Comparison of ENCODE assay signal across 24 cellular contexts in the genomic region with DNA sequence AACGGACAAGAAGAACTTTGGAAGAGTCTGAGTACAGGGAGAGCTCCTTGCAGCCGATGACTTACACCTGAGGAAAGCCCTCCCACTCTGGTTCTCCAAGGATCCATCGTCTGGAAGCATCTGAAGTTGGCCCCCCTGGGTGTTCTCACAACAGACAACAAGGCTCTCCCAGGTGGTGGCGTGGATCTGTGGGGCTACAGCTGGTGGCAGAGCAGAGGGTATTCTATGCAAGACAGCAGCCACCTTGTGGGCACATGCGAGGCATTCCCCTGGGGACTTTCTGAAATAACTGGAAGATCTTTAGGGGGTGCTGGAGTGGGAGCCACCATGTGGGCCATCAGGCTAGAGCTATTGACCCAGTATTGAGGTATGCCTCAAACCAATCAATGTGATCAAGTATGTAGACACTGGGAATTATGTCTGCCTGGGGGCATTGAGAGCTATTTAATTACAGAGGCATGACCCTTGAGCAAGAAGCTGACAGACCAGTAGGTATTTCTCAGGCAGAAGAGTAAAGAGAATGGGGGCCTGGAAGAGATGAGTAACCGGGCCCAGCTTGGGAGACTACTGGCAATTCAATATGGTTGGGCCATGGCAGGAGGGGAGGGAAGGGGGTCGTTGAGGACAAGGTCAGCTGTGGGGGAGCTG. TPM values are rescaled to one million over a fixed set of nuclear protein-coding genes. Genes with fewer than 3 reads are reported as not detected.
DNase-seq lines count a peak whose midpoint lies in the region; ATAC-seq and TF ChIP-seq lines count a peak whose summit lies in the region.
"Had no signal": no experiment of that assay in that cellular context is flagged by ENCODE, and none has a peak within 500 bp of the region (broad histone marks: within the 10 kb centered on the region; RNA-seq: fewer than 3 reads in every experiment).

No MANE protein-coding gene starts in this region.

- TF ChIP-seq CTCF in Panc1 (IDR thresholded peaks at IDR 0.05) (no peak), nephron progenitor cell (IDR thresholded peaks at IDR 0.05) (no peak)

- no peaks in the 10 kb centered on the region for H3K36me3 Mint-ChIP-seq in nephron progenitor cell (ENCODE audit: low read depth)
- no peaks in the 10 kb centered on the region for H3K36me3 Mint-ChIP-seq in activated CD4-positive, alpha-beta T cell treated with anti-CD3 and anti-CD28 coated beads, Interleukin-2, amount 10 ng/mL, durations not matched to agents 24 days and 14 days (ENCODE audit: low read depth)

- H3K9me3 ChIP-seq in Panc1 (ENCODE audit: control insufficient read depth, insufficient read depth, low read depth, low read length), result no peaks in the 10 kb centered on the region
- H3K9me3 ChIP-seq: adrenal gland, mucosa of descending colon, stomach, transverse colon had no signal

- CTCF ChIA-PET in Panc1 (lab: Charles Lee), result interaction anchor here (1.1 kb wide), 1 partner anchor 8 kb away, joined by 6 read pairs; no protein-coding TSS in a partner anchor

- peaks cover 49% of the 10 kb centered on the region for H3K4me1 Mint-ChIP-seq in nephron progenitor cell
- no peaks in the 10 kb centered on the region for H3K4me1 Mint-ChIP-seq in activated CD4-positive, alpha-beta T cell treated with anti-CD3 and anti-CD28 coated beads, Interleukin-2, amount 10 ng/mL, durations not matched to agents 24 days and 14 days

- no peaks in the 10 kb centered on the region for H3K9me3 Mint-ChIP-seq in nephron progenitor cell
- no peaks in the 10 kb centered on the region for H3K9me3 Mint-ChIP-seq in activated CD4-positive, alpha-beta T cell treated with anti-CD3 and anti-CD28 coated beads, Interleukin-2, amount 10 ng/mL, durations not matched to agents 24 days and 14 days
- H3K9me3 Mint-ChIP-seq: activated CD8-positive, alpha-beta T cell treated with anti-CD3 and anti-CD28 coated beads for 36 hours; H9 had no signal

- peak overlapping the region; percentile 72 for H3K27ac Mint-ChIP-seq in nephron progenitor cell
- H3K27ac Mint-ChIP-seq in activated CD4-positive, alpha-beta T cell treated with anti-CD3 and anti-CD28 coated beads, Interleukin-2, amount 10 ng/mL, durations not matched to agents 24 days and 14 days, result no peak overlapping the region
- H3K27ac Mint-ChIP-seq: activated CD8-positive, alpha-beta T cell treated with anti-CD3 and anti-CD28 coated beads for 36 hours had no signal

- intact Hi-C loops in Panc1 (cut with micrococcal nuclease; ENCODE audit: unreplicated experiment), result no loop called here
- intact Hi-C loops in activated CD4-positive, alpha-beta T cell treated with anti-CD3 and anti-CD28 coated beads, Interleukin-2, amount 10 ng/mL, durations not matched to agents 24 days and 14 days (cut with micrococcal nuclease), result no loop called here

- no TSS peak for BruUV-seq in Panc1 (replicated peaks; lab: Mats Ljungman, UMichigan)

- in situ Hi-C loops in Panc1 (cut with HindIII; ENCODE audit: low pct_unique_long_range_greater_than_20kb, low sequenced_read_pairs), result loop anchor here (25.0 kb wide), 1 partner anchor 102 kb away; no protein-coding TSS in a partner anchor

- no peak overlapping the region for H3K4me3 Mint-ChIP-seq in nephron progenitor cell
- no peak overlapping the region for H3K4me3 Mint-ChIP-seq in activated CD4-positive, alpha-beta T cell treated with anti-CD3 and anti-CD28 coated beads, Interleukin-2, amount 10 ng/mL, durations not matched to agents 24 days and 14 days
- H3K4me3 Mint-ChIP-seq: activated CD8-positive, alpha-beta T cell treated with anti-CD3 and anti-CD28 coated beads for 36 hours; H9 had no signal

- H3K27ac ChIP-seq in Panc1 (ENCODE audit: low read length), result peak overlapping the region; percentile 70; the same call in 1 of the 2 replicates
- H3K27ac ChIP-seq: adrenal gland, stomach, transverse colon had no signal

- DNase-seq in H7 (peak; percentile 26), Panc1 (ENCODE audit: low read depth, low spot score) (no peak), nephron progenitor cell (no peak), NCI-H446 (lab: John Stamatoyannopoulos, UW) (no peak)
- no peak for DNase-seq in activated CD4-positive, alpha-beta T cell treated with anti-CD3 and anti-CD28 coated beads, Interleukin-2, amount 10 ng/mL, durations not matched to agents 24 days and 14 days
- DNase-seq: activated CD4-positive, CD25-positive, alpha-beta regulatory T cell; activated CD8-positive, alpha-beta T cell treated with anti-CD3 and anti-CD28 coated beads for 36 hours; activated T-cell treated with anti-CD3 and anti-CD28 coated beads, Interleukin-2, amount 50 U/mL, for 1 hour; adrenal gland; cortex of kidney; DND-41; glutamatergic neuron; H9; KBM-7; left ventricle myocardium superior; mucosa of descending colon; NCI-H1694; NCI-H2227 treated with DMSO at 0.1 percent for 48 hours; stomach; transverse colon had no signal

- ATAC-seq in Panc1 (no peak), GM21786 (IDR thresholded peaks at IDR 0.05; ENCODE audit: unreplicated experiment) (no peak)
- ATAC-seq: activated CD8-positive, alpha-beta T cell treated with anti-CD3 and anti-CD28 coated beads for 36 hours; left ventricle myocardium superior had no signal

- peaks cover 68% of the 10 kb centered on the region for H3K4me1 ChIP-seq in Panc1 (ENCODE audit: control insufficient read depth, insufficient read depth, low read length)

- H3K36me3 ChIP-seq in H7 (replicated peaks; ENCODE audit: control insufficient read depth, insufficient read depth, low read length) (no peaks in the 10 kb centered on the region), Panc1 (ENCODE audit: control insufficient read depth, insufficient read depth, low read length) (no peaks in the 10 kb centered on the region)
- H3K36me3 ChIP-seq: adrenal gland, stomach, transverse colon had no signal

- H3K4me3 ChIP-seq in H7 (ENCODE audit: insufficient read depth, low read depth, low read length), result no peak overlapping the region
- no peak overlapping the region for H3K4me3 ChIP-seq in Panc1 (ENCODE audit: low read depth in 2 of 2, low read length in 2 of 2)
- H3K4me3 ChIP-seq: adrenal gland, mucosa of descending colon, smooth muscle cell, stomach, transverse colon had no signal

- peaks cover 3% of the 10 kb centered on the region for H3K27me3 Mint-ChIP-seq in nephron progenitor cell (ENCODE audit: low read depth, poor library complexity)
- peaks cover 27% of the 10 kb centered on the region for H3K27me3 Mint-ChIP-seq in activated CD4-positive, alpha-beta T cell treated with anti-CD3 and anti-CD28 coated beads, Interleukin-2, amount 10 ng/mL, durations not matched to agents 24 days and 14 days

- H3K27me3 ChIP-seq in H7 (ENCODE audit: control insufficient read depth, insufficient read depth, low read length) (peaks cover 2% of the 10 kb centered on the region; the same call in 1 of the 2 replicates), Panc1 (ENCODE audit: control insufficient read depth, insufficient read depth, low read length) (no peaks in the 10 kb centered on the region)
- H3K27me3 ChIP-seq: adrenal gland had no signal

- POLR2A ChIA-PET in Panc1 (lab: Charles Lee), result interaction anchor here (0.7 kb wide), 2 partner anchors 62 to 372 kb away, joined by 3 to 5 read pairs; no protein-coding TSS in a partner anchor

RNA-seq across cellular contexts. Expression of a gene that starts 6.9 kb away (rescaled TPM):
- 44.9 and 116 TPM in 2 replicates for total RNA-seq in H7 (2014; rRNA removed; shearing (Covaris generic))
- 2,383 TPM for total RNA-seq in Panc1 (2021; ENCODE audit: unreplicated experiment)
- 2,812 TPM for polyA plus RNA-seq in Panc1 (2012; ENCODE audit: insufficient read length)
- not detected in 2 replicates for total RNA-seq in activated CD4-positive, alpha-beta T cell treated with anti-CD3 and anti-CD28 coated beads, Interleukin-2, amount 10 ng/mL, durations not matched to agents 24 days and 14 days
- total RNA-seq: activated CD8-positive, alpha-beta T cell treated with anti-CD3 and anti-CD28 coated beads for 36 hours; SK-MEL-5; T-helper 2 cell treated with Interferon-gamma antibody and Interleukin-4, amounts not matched to agents 100 ng/mL and 5 ng/mL, for 36 hours had no signal

RNA-seq across cellular contexts. Expression of a gene that starts 16.3 kb away (rescaled TPM):
- 0.52 and 0.59 TPM in 2 replicates for total RNA-seq in H7 (2014; rRNA removed; shearing (Covaris generic))
- total RNA-seq in Panc1 (2021; ENCODE audit: unreplicated experiment), result 70.4 TPM
- 88.0 TPM for polyA plus RNA-seq in Panc1 (2012; ENCODE audit: insufficient read length)
- not detected in 2 replicates for total RNA-seq in activated CD4-positive, alpha-beta T cell treated with anti-CD3 and anti-CD28 coated beads, Interleukin-2, amount 10 ng/mL, durations not matched to agents 24 days and 14 days
- total RNA-seq: activated CD8-positive, alpha-beta T cell treated with anti-CD3 and anti-CD28 coated beads for 36 hours; T-helper 2 cell treated with Interferon-gamma antibody and Interleukin-4, amounts not matched to agents 100 ng/mL and 5 ng/mL, for 36 hours had no signal

RNA-seq across cellular contexts. Expression of a gene that starts 29.6 kb away (rescaled TPM):
- not detected in 2 replicates for total RNA-seq in H7 (2014; rRNA removed; shearing (Covaris generic))
- total RNA-seq in Panc1 (2021; ENCODE audit: unreplicated experiment), result 0.36 TPM
- 3.3 TPM for polyA plus RNA-seq in Panc1 (2012; ENCODE audit: insufficient read length)
- not detected in 2 replicates for total RNA-seq in activated CD4-positive, alpha-beta T cell treated with anti-CD3 and anti-CD28 coated beads, Interleukin-2, amount 10 ng/mL, durations not matched to agents 24 days and 14 days
- total RNA-seq: activated CD8-positive, alpha-beta T cell treated with anti-CD3 and anti-CD28 coated beads for 36 hours; H9; left ventricle myocardium superior; SK-MEL-5; T-helper 2 cell treated with Interferon-gamma antibody and Interleukin-4, amounts not matched to agents 100 ng/mL and 5 ng/mL, for 36 hours had no signal

RNA-seq across cellular contexts. Expression of a gene that starts 36.8 kb away (rescaled TPM):
- not detected in 2 replicates for total RNA-seq in H7 (2014; rRNA removed; shearing (Covaris generic))
- not detected for total RNA-seq in Panc1 (2021; ENCODE audit: unreplicated experiment)
- polyA plus RNA-seq in Panc1 (2012; ENCODE audit: insufficient read length), result not detected
- total RNA-seq in activated CD4-positive, alpha-beta T cell treated with anti-CD3 and anti-CD28 coated beads, Interleukin-2, amount 10 ng/mL, durations not matched to agents 24 days and 14 days, result not detected in 2 replicates
- total RNA-seq: activated CD8-positive, alpha-beta T cell treated with anti-CD3 and anti-CD28 coated beads for 36 hours; H9; left ventricle myocardium superior; mucosa of descending colon; SK-MEL-5; stomach; T-helper 2 cell treated with Interferon-gamma antibody and Interleukin-4, amounts not matched to agents 100 ng/mL and 5 ng/mL, for 36 hours; transverse colon had no signal
- polyA plus RNA-seq: smooth muscle cell, stomach had no signal

RNA-seq across cellular contexts. Expression of a gene that starts 45.3 kb away (rescaled TPM):
- not detected in 2 replicates for total RNA-seq in H7 (2014; rRNA removed; shearing (Covaris generic))
- total RNA-seq in Panc1 (2021; ENCODE audit: unreplicated experiment), result not detected
- polyA plus RNA-seq in Panc1 (2012; ENCODE audit: insufficient read length), result 0.18 TPM
- total RNA-seq in activated CD4-positive, alpha-beta T cell treated with anti-CD3 and anti-CD28 coated beads, Interleukin-2, amount 10 ng/mL, durations not matched to agents 24 days and 14 days, result not detected in 2 replicates
- total RNA-seq: activated CD8-positive, alpha-beta T cell treated with anti-CD3 and anti-CD28 coated beads for 36 hours; H9; left ventricle myocardium superior; mucosa of descending colon; SK-MEL-5; stomach; T-helper 2 cell treated with Interferon-gamma antibody and Interleukin-4, amounts not matched to agents 100 ng/mL and 5 ng/mL, for 36 hours; transverse colon had no signal
- polyA plus RNA-seq: adrenal gland, smooth muscle cell, stomach had no signal

Comparison
In these comparisons a context has a peak if more than half of its experiments do, and no peak if none do; other contexts are left out.
1. RNA of a gene that starts 6.9 kb away (total RNA-seq): 2,383 TPM in Panc1 (single experiment) and 44.9 to 116 TPM in H7; not detected in activated CD4-positive, alpha-beta T cell treated with anti-CD3 and anti-CD28 coated beads, Interleukin-2, amount 10 ng/mL, durations not matched to agents 24 days and 14 days; every median in the first group is over 10 times any median in the second.
2. RNA of a gene that starts 16.3 kb away (total RNA-seq): 70.4 TPM in Panc1 (single experiment); 0.52 to 0.59 TPM in H7 and not detected in activated CD4-positive, alpha-beta T cell treated with anti-CD3 and anti-CD28 coated beads, Interleukin-2, amount 10 ng/mL, durations not matched to agents 24 days and 14 days; every median in the first group is over 10 times any median in the second.